14 cellular contexts compared by ENCODE assay signal in the genomic region with DNA sequence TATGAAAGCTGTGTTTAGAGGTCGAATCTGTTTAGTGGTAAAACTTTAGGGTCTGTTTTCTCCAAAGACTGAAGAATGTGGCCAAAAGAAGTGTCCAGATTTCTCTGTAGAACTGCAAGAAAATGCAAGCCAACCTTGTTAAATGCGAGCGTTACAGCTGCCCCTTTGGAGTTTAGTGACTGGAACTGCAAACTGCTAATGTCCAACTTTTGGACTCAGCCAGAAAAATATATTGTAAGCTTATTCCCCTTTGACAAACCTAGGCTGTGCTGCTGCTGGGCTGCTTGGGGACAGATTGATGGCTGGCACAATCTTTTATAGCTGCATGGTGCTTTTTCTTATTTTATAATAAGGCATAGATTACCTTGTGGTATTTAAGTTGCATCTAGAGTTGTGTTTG. TPM values are rescaled to one million over a fixed set of nuclear protein-coding genes. Genes with fewer than 3 reads are reported as not detected.
DNase-seq lines count a peak whose midpoint lies in the region; ATAC-seq and TF ChIP-seq lines count a peak whose summit lies in the region.
"Had no signal": no experiment of that assay in that cellular context is flagged by ENCODE, and none has a peak within 500 bp of the region (broad histone marks: within the 10 kb centered on the region; RNA-seq: fewer than 3 reads in every experiment).

No MANE protein-coding gene starts in this region.

- H3K36me3 ChIP-seq in tibial nerve, result no peaks in the 10 kb centered on the region
- H3K36me3 ChIP-seq: neutrophil, tibial artery had no signal

- no peaks in the 10 kb centered on the region for H3K9me3 Mint-ChIP-seq in mesothelial cell of epicardium
- H3K9me3 Mint-ChIP-seq: activated CD4-positive, alpha-beta T cell treated with anti-CD3 and anti-CD28 coated beads, Interleukin-2, amount 10 ng/mL, durations not matched to agents 7 days and 5 days had no signal

- H3K9me3 ChIP-seq in tibial nerve, result no peaks in the 10 kb centered on the region
- H3K9me3 ChIP-seq: neutrophil, tibial artery had no signal

- 30 to 34% methylated on average over 3 of the region's 3 CpGs for WGBS in tibial nerve, 2 donors

- peak; percentile 62 for DNase-seq in DMS79 treated with DMSO at 0.1 percent for 48 hours (lab: John Stamatoyannopoulos, UW)
- no peak for DNase-seq in DMS79 (lab: John Stamatoyannopoulos, UW)
- DNase-seq in choroid plexus epithelial cell (ENCODE audit: low read depth), result no peak
- no peak for DNase-seq in mesothelial cell of epicardium (ENCODE audit: low spot score in 2 of 2, unreplicated experiment in 2 of 2)
- DNase-seq in tibial nerve (ENCODE audit: low spot score in 2 of 2), result no peak
- DNase-seq in COLO668 (lab: John Stamatoyannopoulos, UW; ENCODE audit: unreplicated experiment), result no peak
- DNase-seq: activated CD4-positive, alpha-beta T cell treated with anti-CD3 and anti-CD28 coated beads, Interleukin-2, amount 10 ng/mL, durations not matched to agents 7 days and 5 days; activated gamma-delta T cell treated with Interleukin-2 at 50 U/mL for 16 hours; EL; Karpas-422; tibial artery had no signal

- ATAC-seq in esophagus mucosa (no peak), HG03457 (IDR thresholded peaks at IDR 0.05; ENCODE audit: unreplicated experiment) (no peak)

- no peak for TF ChIP-seq EP300 in tibial nerve (IDR thresholded peaks at IDR 0.05)

- no peaks in the 10 kb centered on the region for H3K27me3 Mint-ChIP-seq in mesothelial cell of epicardium (ENCODE audit: low read depth)

- H3K4me3 ChIP-seq in choroid plexus epithelial cell (ENCODE audit: low read depth, low read length) (peak overlapping the region; percentile 22), tibial nerve (peak overlapping the region in 1 of 4 donors; percentile 98)

- no peaks in the 10 kb centered on the region for H3K36me3 Mint-ChIP-seq in mesothelial cell of epicardium

- peaks cover 0 to 71% (median 25%) of the 10 kb centered on the region in 4 donors for H3K4me1 ChIP-seq in tibial nerve

- H3K27me3 ChIP-seq in tibial nerve, result no peaks in the 10 kb centered on the region
- H3K27me3 ChIP-seq: tibial artery had no signal

- H3K4me3 Mint-ChIP-seq in mesothelial cell of epicardium, result peak overlapping the region; percentile 90
- H3K4me3 Mint-ChIP-seq: activated CD4-positive, alpha-beta T cell treated with anti-CD3 and anti-CD28 coated beads, Interleukin-2, amount 10 ng/mL, durations not matched to agents 7 days and 5 days had no signal

- no peak for TF ChIP-seq CTCF in choroid plexus epithelial cell (conservative IDR thresholded peaks at IDR 0.05; ENCODE audit: low read depth, low read length)
- TF ChIP-seq CTCF in mesothelial cell of epicardium (IDR thresholded peaks at IDR 0.05; ENCODE audit: unreplicated experiment), result no peak
- no peak for TF ChIP-seq CTCF in tibial nerve (IDR thresholded peaks at IDR 0.05)

- no peak for TF ChIP-seq POLR2A in tibial nerve (IDR thresholded peaks at IDR 0.05)

- H3K27ac Mint-ChIP-seq in mesothelial cell of epicardium, result peak overlapping the region; percentile 98
- H3K27ac Mint-ChIP-seq: activated CD4-positive, alpha-beta T cell treated with anti-CD3 and anti-CD28 coated beads, Interleukin-2, amount 10 ng/mL, durations not matched to agents 7 days and 5 days had no signal

- peaks cover 74% of the 10 kb centered on the region for H3K4me1 Mint-ChIP-seq in mesothelial cell of epicardium

- H3K27ac ChIP-seq in tibial nerve, result peak overlapping the region; percentile 94 to 100 (median 96)
- H3K27ac ChIP-seq: neutrophil, tibial artery had no signal

RNA-seq across cellular contexts. Expression of a gene that starts 3.9 kb away (rescaled TPM):
- 156 to 163 TPM (median 161 TPM) in 3 replicates for total RNA-seq in mesothelial cell of epicardium
- total RNA-seq in tibial nerve, result 100 to 1,000 TPM; 127 to 165 (median 140) TPM
- 35.3 TPM for total RNA-seq in esophagus mucosa
